In genomic region chr7:106959753-106960152, GRCh38 we compare ENCODE assay signal across 10 cellular contexts.
A peak's percentile ranks its signal among the peaks of the same experiment; 100 is the strongest.
DNase-seq lines count a peak whose midpoint lies in the region; ATAC-seq and TF ChIP-seq lines count a peak whose summit lies in the region.
"Had no signal": no experiment of that assay in that cellular context is flagged by ENCODE, and none has a peak within 500 bp of the region (broad histone marks: within the 10 kb centered on the region; RNA-seq: fewer than 3 reads in every experiment).

No MANE protein-coding gene starts in this region.

- peak; percentile 4 to 5 for DNase-seq in activated T-cell treated with anti-CD3 and anti-CD28 coated beads, Interleukin-2, amount 50 U/mL, for 72 hours
- no peak for DNase-seq in activated T-cell treated with anti-CD3 and anti-CD28 coated beads, Interleukin-2, amount 50 U/mL, for 1 hour
- DNase-seq in cardiac fibroblast (ENCODE audit: low read depth in 2 of 2) (no peak), MG63 (no peak), activated gamma-delta T cell (lab: John Stamatoyannopoulos, UW) (no peak)
- peak in 1 of 2 donors; percentile 49 for DNase-seq in stimulated activated effector memory CD8-positive, alpha-beta T cell treated with anti-CD3 and anti-CD28 coated beads, Interleukin-12 subunit alpha, Interleukin-12 subunit beta, amount 100 ng/mL, for 72 hours (ENCODE audit: low spot score in 2 of 2)
- DNase-seq: activated CD8-positive, alpha-beta memory T cell treated with anti-CD3 and anti-CD28 coated beads, Interleukin-2, amount 50 U/mL, for 4 hours had no signal

- no peaks in the 10 kb centered on the region for H3K27me3 ChIP-seq in MG63
- H3K27me3 ChIP-seq: SJCRH30 had no signal

- no peaks in the 10 kb centered on the region for H3K9me3 ChIP-seq in MG63
- H3K9me3 ChIP-seq: SJCRH30 had no signal

- H3K4me3 ChIP-seq in cardiac fibroblast (replicated peaks in 1 of 2; ENCODE audit: low read depth in 2 of 2, low read length in 2 of 2) (no peak overlapping the region), MG63 (no peak overlapping the region)
- H3K4me3 ChIP-seq: SJCRH30 had no signal

- H3K4me1 Mint-ChIP-seq in activated T-cell treated with anti-CD3 and anti-CD28 coated beads, Interleukin-2, amount 50 U/mL, for 72 hours (ENCODE audit: low read depth) = no peaks in the 10 kb centered on the region
- no peaks in the 10 kb centered on the region for H3K4me1 Mint-ChIP-seq in stimulated activated effector memory CD8-positive, alpha-beta T cell treated with anti-CD3 and anti-CD28 coated beads, Interleukin-12 subunit alpha, Interleukin-12 subunit beta, amount 100 ng/mL, for 72 hours

- H3K27me3 Mint-ChIP-seq in activated T-cell treated with anti-CD3 and anti-CD28 coated beads, Interleukin-2, amount 50 U/mL, for 72 hours (ENCODE audit: low read depth) = no peaks in the 10 kb centered on the region

- peak; percentile 15 for TF ChIP-seq CTCF in cardiac fibroblast (IDR thresholded peaks at IDR 0.05; ENCODE audit: low read depth, low read length)

- no peaks in the 10 kb centered on the region for H3K36me3 ChIP-seq in MG63
- H3K36me3 ChIP-seq: SJCRH30 had no signal

- peak in 1 of 2 donors; percentile 50 for ATAC-seq in activated T-cell treated with anti-CD3 and anti-CD28 coated beads, Interleukin-2, amount 50 U/mL, for 72 hours (replicated peaks in 1 of 2)
- ATAC-seq in HG03469 (IDR thresholded peaks at IDR 0.05; ENCODE audit: unreplicated experiment) (peak; percentile 50), HG03571 (IDR thresholded peaks at IDR 0.05; ENCODE audit: unreplicated experiment) (no peak)
- ATAC-seq in stimulated activated effector memory CD8-positive, alpha-beta T cell treated with anti-CD3 and anti-CD28 coated beads, Interleukin-12 subunit alpha, Interleukin-12 subunit beta, amount 100 ng/mL, for 72 hours = peak; percentile 64

- no peak overlapping the region for H3K4me3 Mint-ChIP-seq in activated T-cell treated with anti-CD3 and anti-CD28 coated beads, Interleukin-2, amount 50 U/mL, for 72 hours
- H3K4me3 Mint-ChIP-seq in stimulated activated effector memory CD8-positive, alpha-beta T cell treated with anti-CD3 and anti-CD28 coated beads, Interleukin-12 subunit alpha, Interleukin-12 subunit beta, amount 100 ng/mL, for 72 hours = no peak overlapping the region

- H3K9me3 Mint-ChIP-seq in activated T-cell treated with anti-CD3 and anti-CD28 coated beads, Interleukin-2, amount 50 U/mL, for 72 hours = no peaks in the 10 kb centered on the region
- H3K9me3 Mint-ChIP-seq in stimulated activated effector memory CD8-positive, alpha-beta T cell treated with anti-CD3 and anti-CD28 coated beads, Interleukin-12 subunit alpha, Interleukin-12 subunit beta, amount 100 ng/mL, for 72 hours = no peaks in the 10 kb centered on the region

- no peaks in the 10 kb centered on the region for H3K36me3 Mint-ChIP-seq in activated T-cell treated with anti-CD3 and anti-CD28 coated beads, Interleukin-2, amount 50 U/mL, for 72 hours (ENCODE audit: insufficient read depth in 2 of 2)
- H3K36me3 Mint-ChIP-seq in stimulated activated effector memory CD8-positive, alpha-beta T cell treated with anti-CD3 and anti-CD28 coated beads, Interleukin-12 subunit alpha, Interleukin-12 subunit beta, amount 100 ng/mL, for 72 hours = no peaks in the 10 kb centered on the region

- no peak overlapping the region for H3K27ac Mint-ChIP-seq in activated T-cell treated with anti-CD3 and anti-CD28 coated beads, Interleukin-2, amount 50 U/mL, for 72 hours
- H3K27ac Mint-ChIP-seq in stimulated activated effector memory CD8-positive, alpha-beta T cell treated with anti-CD3 and anti-CD28 coated beads, Interleukin-12 subunit alpha, Interleukin-12 subunit beta, amount 100 ng/mL, for 72 hours = no peak overlapping the region

Comparison
In these comparisons a context has a peak if more than half of its experiments do, and no peak if none do; other contexts are left out.
1. DNase-seq: peak in activated T-cell treated with anti-CD3 and anti-CD28 coated beads, Interleukin-2, amount 50 U/mL, for 72 hours (2 of 2); none in activated T-cell treated with anti-CD3 and anti-CD28 coated beads, Interleukin-2, amount 50 U/mL, for 1 hour (single experiment), cardiac fibroblast (0 of 2), MG63 (single experiment) and activated gamma-delta T cell (single experiment).